Comparison of ENCODE assay signal across 8 cellular contexts in the genomic region with DNA sequence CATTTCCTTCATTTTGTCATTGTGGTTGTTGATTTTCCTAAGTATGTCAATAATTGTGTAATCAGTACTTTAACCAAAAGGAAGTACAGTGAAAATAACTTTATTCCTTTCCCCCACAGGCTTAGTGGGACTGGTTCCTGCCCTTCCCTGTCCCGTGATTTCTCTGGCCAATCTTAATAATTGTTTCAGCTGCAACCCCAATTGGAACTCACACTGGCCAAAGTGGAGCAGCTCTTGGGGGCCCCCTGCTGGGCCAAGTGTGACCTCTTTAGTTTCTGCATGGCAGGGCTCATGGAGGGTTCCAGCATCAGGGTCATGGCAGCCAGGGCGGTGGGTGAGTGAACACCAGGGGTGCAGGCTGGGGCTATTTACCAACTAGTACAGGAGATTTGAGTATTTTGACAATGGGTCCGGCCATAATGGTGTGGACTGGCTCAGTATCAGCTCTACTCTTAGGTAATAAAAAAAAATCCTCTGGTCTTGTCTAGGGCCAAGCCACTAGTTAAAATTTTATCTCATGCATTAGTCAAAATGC. TPM values are rescaled to one million over a fixed set of nuclear protein-coding genes. Genes with fewer than 3 reads are reported as not detected.
DNase-seq lines count a peak whose midpoint lies in the region; ATAC-seq, FAIRE-seq and TF ChIP-seq lines count a peak whose summit lies in the region.

No MANE protein-coding gene starts in this region.

- H4K20me1 ChIP-seq in H1 (replicated peaks in 1 of 2; ENCODE audit: control insufficient read depth in 1 of 2, insufficient read depth in 2 of 2, low read length in 2 of 2): no peaks in the 10 kb centered on the region

- POLR2A ChIA-PET in AG04450 (lab: Yijun Ruan, JAX) (interaction anchor here (0.8 kb wide), 1 partner anchor 273 kb away, joined by 3 read pairs; no protein-coding TSS in a partner anchor), H1 (lab: Charles Lee; ENCODE audit: partially characterized antibody) (interaction anchor here (0.5 to 1.5 kb wide), 2 partner anchors 27 to 32 kb away, joined by 3 to 6 read pairs; a partner anchor contains a TSS)
- POLR2A ChIA-PET in activated CD4-positive, alpha-beta memory T cell treated with anti-CD3 and anti-CD28 coated beads, Interleukin-2, amount 10 ng/mL, durations not matched to agents 7 days and 5 days (lab: Charles Lee): interaction anchor here (1.4 to 1.7 kb wide), 4 partner anchors 31 to 281 kb away, joined by 3 to 5 read pairs (median 4); a partner anchor contains a TSS

- no peak overlapping the region for H4K91ac ChIP-seq in H1 (replicated peaks; ENCODE audit: insufficient read length, low read length)

- no peak overlapping the region for H3K4me3 Mint-ChIP-seq in activated CD4-positive, alpha-beta memory T cell treated with anti-CD3 and anti-CD28 coated beads, Interleukin-2, amount 10 ng/mL, durations not matched to agents 7 days and 5 days

- TF ChIP-seq CTCF in AG04450 (IDR thresholded peaks at IDR 0.05; ENCODE audit: low read depth, low read length) (peak; percentile 92), H1 (IDR thresholded peaks at IDR 0.05; ENCODE audit: control extremely low read depth in 1 of 3, insufficient read depth in 1 of 3, low read depth in 1 of 3, low read length in 3 of 3) (peak; percentile 58 to 86 (median 75)), mucosa of descending colon (IDR thresholded peaks at IDR 0.05) (peak; percentile 55)

- H3K23me2 ChIP-seq in H1 (ENCODE audit: low read depth, low read length): no peaks in the 10 kb centered on the region

- TF ChIP-seq POLR2A in H1 (IDR thresholded peaks at IDR 0.05; ENCODE audit: control extremely low read depth in 1 of 2, low read depth in 2 of 2, low read length in 2 of 2): no peak

- no peak overlapping the region for H2BK20ac ChIP-seq in H1 (ENCODE audit: low read length)

- peaks cover 12% of the 10 kb centered on the region for H3K4me1 Mint-ChIP-seq in activated CD4-positive, alpha-beta memory T cell treated with anti-CD3 and anti-CD28 coated beads, Interleukin-2, amount 10 ng/mL, durations not matched to agents 7 days and 5 days

- no peaks in the 10 kb centered on the region for H3K79me2 ChIP-seq in H1 (ENCODE audit: control insufficient read depth in 1 of 2, insufficient read depth in 2 of 2, low read length in 2 of 2)

- no peak for TF ChIP-seq EP300 in H1 (IDR thresholded peaks at IDR 0.05; ENCODE audit: borderline replicate concordance in 1 of 2, low read depth in 2 of 2, low read length in 2 of 2)

- no peak overlapping the region for H2BK15ac ChIP-seq in H1 (ENCODE audit: low read length)

- DNase-seq in AG04450 (ENCODE audit: low read depth, low spot score) (peak; percentile 30), NCI-H82 (lab: John Stamatoyannopoulos, UW) (peak; percentile 83), H1 (ENCODE audit: low read depth in 1 of 2, low spot score in 2 of 2) (peak in 1 of 2 experiments; percentile 92), mucosa of descending colon (peak; percentile 74 to 87 (median 85))
- peak; percentile 83 for DNase-seq in activated CD4-positive, alpha-beta memory T cell treated with anti-CD3 and anti-CD28 coated beads, Interleukin-2, amount 10 ng/mL, durations not matched to agents 7 days and 5 days
- peak; percentile 42 to 57 for DNase-seq in stimulated activated CD8-positive, alpha-beta memory T cell treated with anti-CD3 and anti-CD28 coated beads, Interleukin-4, amount 100 ng/mL, for 4 hours (ENCODE audit: low read depth in 2 of 2, low spot score in 1 of 2)

- H2BK120ac ChIP-seq in H1 (replicated peaks; ENCODE audit: low read depth, low read length): no peak overlapping the region

- no peak overlapping the region for H3K18ac ChIP-seq in H1 (ENCODE audit: extremely low read depth, low read length)

- peaks cover 12% of the 10 kb centered on the region for H3K27me3 Mint-ChIP-seq in activated CD4-positive, alpha-beta memory T cell treated with anti-CD3 and anti-CD28 coated beads, Interleukin-2, amount 10 ng/mL, durations not matched to agents 7 days and 5 days

- no peak overlapping the region for H3K4me3 ChIP-seq in AG04450 (ENCODE audit: low read depth, low read length)
- no peak overlapping the region for H3K4me3 ChIP-seq in H1 (ENCODE audit: extremely low read depth in 1 of 4, insufficient read depth in 2 of 4, low read depth in 3 of 4, low read length in 4 of 4)
- H3K4me3 ChIP-seq in mucosa of descending colon: no peak overlapping the region

- CTCF ChIA-PET in AG04450 (lab: Charles Lee): interaction anchor here (0.5 to 9.2 kb wide), 77 partner anchors 7 to 1360 kb away, joined by 3 to 328 read pairs (median 4); a partner anchor contains a TSS
- CTCF ChIA-PET in activated CD4-positive, alpha-beta memory T cell treated with anti-CD3 and anti-CD28 coated beads, Interleukin-2, amount 10 ng/mL, durations not matched to agents 7 days and 5 days (lab: Charles Lee): interaction anchor here (0.6 to 6.7 kb wide), 39 partner anchors 9 to 518 kb away, joined by 3 to 86 read pairs (median 4); a partner anchor contains a TSS
- CTCF ChIA-PET in H1 (lab: Charles Lee; ENCODE audit: partially characterized antibody): interaction anchor here (0.5 to 8.1 kb wide), 52 partner anchors 8 to 387 kb away, joined by 3 to 84 read pairs (median 5); a partner anchor contains a TSS

- no peak overlapping the region for H4K5ac ChIP-seq in H1 (ENCODE audit: insufficient read length, low read depth, low read length)

- no peaks in the 10 kb centered on the region for H3K36me3 ChIP-seq in H1 (ENCODE audit: control insufficient read depth in 2 of 4, insufficient read depth in 4 of 4, low read length in 3 of 4)
- H3K36me3 ChIP-seq in mucosa of descending colon (ENCODE audit: low read depth): no peaks in the 10 kb centered on the region

- no peak overlapping the region for H2AK5ac ChIP-seq in H1 (ENCODE audit: low read depth, low read length)

- H4K8ac ChIP-seq in H1 (ENCODE audit: extremely low read depth, insufficient read depth, low read length): no peak overlapping the region

- H2AFZ ChIP-seq in H1 (ENCODE audit: low read length): no peak overlapping the region

- H3K9me3 Mint-ChIP-seq in activated CD4-positive, alpha-beta memory T cell treated with anti-CD3 and anti-CD28 coated beads, Interleukin-2, amount 10 ng/mL, durations not matched to agents 7 days and 5 days: no peaks in the 10 kb centered on the region

- no peaks in the 10 kb centered on the region for H3K36me3 Mint-ChIP-seq in activated CD4-positive, alpha-beta memory T cell treated with anti-CD3 and anti-CD28 coated beads, Interleukin-2, amount 10 ng/mL, durations not matched to agents 7 days and 5 days (ENCODE audit: low read depth)

- no peak overlapping the region for H3K4ac ChIP-seq in H1 (replicated peaks; ENCODE audit: insufficient read length, low read depth, low read length)

- H3K9me3 ChIP-seq in AG04450 (ENCODE audit: control insufficient read depth, insufficient read depth, low read length): no peaks in the 10 kb centered on the region; the same call in 1 of the 2 replicates
- H3K9me3 ChIP-seq in H1 (ENCODE audit: insufficient read depth in 2 of 2, low read depth in 1 of 2, low read length in 1 of 2): no peaks in the 10 kb centered on the region; a peak in 1 of 4 replicates
- H3K9me3 ChIP-seq in mucosa of descending colon: no peaks in the 10 kb centered on the region

- H3K56ac ChIP-seq in H1 (replicated peaks; ENCODE audit: insufficient read length, low read depth, low read length): no peak overlapping the region

- peak; percentile 80 to 87 for TF ChIP-seq RAD21 in H1 (IDR thresholded peaks at IDR 0.05 in 1 of 2, conservative IDR thresholded peaks at IDR 0.05 in 1 of 2; ENCODE audit: low read depth in 2 of 2, low read length in 2 of 2)

- no peaks in the 10 kb centered on the region for H3K27me3 ChIP-seq in AG04450 (ENCODE audit: control insufficient read depth, insufficient read depth, low read length)
- no peaks in the 10 kb centered on the region for H3K27me3 ChIP-seq in H1 (replicated peaks in 1 of 4; ENCODE audit: control insufficient read depth in 3 of 4, extremely low read depth in 1 of 4, insufficient read depth in 3 of 4, low read length in 3 of 4)

- WGBS in H1 (ENCODE audit: extremely low coverage in 1 of 2, insufficient coverage in 1 of 2, insufficient read length in 1 of 2, insufficient replicate concordance in 2 of 2, low coverage in 1 of 2, low lambda C conversion rate in 2 of 2, missing lambda C conversion rate in 1 of 2), 2 experiments: 76% methylated on average over 3 of the region's 3 CpGs; no CpG with 5 or more reads in 1 of the 2 experiments

- no peaks in the 10 kb centered on the region for H3K79me1 ChIP-seq in H1 (ENCODE audit: low read depth, low read length)

- H3K27ac Mint-ChIP-seq in activated CD4-positive, alpha-beta memory T cell treated with anti-CD3 and anti-CD28 coated beads, Interleukin-2, amount 10 ng/mL, durations not matched to agents 7 days and 5 days: no peak overlapping the region

- H3K14ac ChIP-seq in H1 (ENCODE audit: insufficient read length): no peak overlapping the region

- no peak overlapping the region for H3K27ac ChIP-seq in AG04450 (ENCODE audit: low read depth, low read length)
- H3K27ac ChIP-seq in H1 (ENCODE audit: low read depth, low read length): no peak overlapping the region

- no peak overlapping the region for H2BK5ac ChIP-seq in H1 (ENCODE audit: low read depth, low read length)

- H3K4me1 ChIP-seq in H1 (replicated peaks in 1 of 4; ENCODE audit: control insufficient read depth in 3 of 4, insufficient read depth in 4 of 4, low read length in 3 of 4): no peaks in the 10 kb centered on the region
- H3K4me1 ChIP-seq in mucosa of descending colon (ENCODE audit: low read depth): no peaks in the 10 kb centered on the region

- H3K4me2 ChIP-seq in H1 (ENCODE audit: insufficient read depth in 1 of 2, low read depth in 2 of 2, low read length in 2 of 2): no peak overlapping the region

- H3K23ac ChIP-seq in H1 (ENCODE audit: insufficient read length): no peak overlapping the region

- ATAC-seq in GM18867 (IDR thresholded peaks at IDR 0.05; ENCODE audit: unreplicated experiment): peak; percentile 80
- peak; percentile 78 for ATAC-seq in HG03342 (IDR thresholded peaks at IDR 0.05; ENCODE audit: unreplicated experiment)
- ATAC-seq in mucosa of descending colon: peak; percentile 92

- H3K9ac ChIP-seq in H1 (replicated peaks in 1 of 4; ENCODE audit: extremely low read depth in 1 of 4, low read depth in 3 of 4, low read length in 3 of 4): no peak overlapping the region

- intact Hi-C loops in mucosa of descending colon (cut with DNase I, micrococcal nuclease): no loop called here

- no peak overlapping the region for H2BK12ac ChIP-seq in H1 (ENCODE audit: low read depth, low read length)

- FAIRE-seq in H1 (lab: Jason Lieb, UNC): no peak

RNA-seq across cellular contexts. Expression of a gene that starts 31.7 kb away (rescaled TPM):
- polyA plus RNA-seq in AG04450 (2011; rRNA removed) (63.1 and 74.1 TPM in 2 replicates), H1 (2011; rRNA removed) (18.4 and 48.6 TPM in 2 replicates)
- polyA minus RNA-seq in AG04450 (2011; rRNA and poly(A)+ RNA removed): 8.6 and 16.9 TPM in 2 replicates
- total RNA-seq in activated CD4-positive, alpha-beta memory T cell treated with anti-CD3 and anti-CD28 coated beads, Interleukin-2, amount 10 ng/mL, durations not matched to agents 7 days and 5 days: 100 to 1,000 TPM; 108 to 111 TPM
- total RNA-seq in H1 (2021; fragmentation: NEBNext Ultra II Directional; extraction: Animal tissue kit (Norgen Biotek cat#: 25700)): 229 and 231 TPM in 2 replicates
- polyA plus RNA-seq in H1 (2011; cell fraction: cytosol; rRNA removed): 54.2 TPM
- 10.0 TPM for polyA plus RNA-seq in H1 (2011; cell fraction: nucleus; rRNA removed)
- polyA plus RNA-seq in H1 (2012, experiment 1 of 2): 113 to 197 TPM (median 125 TPM) in 4 replicates
- polyA plus RNA-seq in H1 (2012, experiment 2 of 2): 13.9 TPM
- polyA plus RNA-seq in H1 (2013, experiment 1 of 2): 182 TPM
- polyA plus RNA-seq in H1 (2013, experiment 2 of 2): 197 TPM
- 13.4 and 27.5 TPM in 2 replicates for polyA minus RNA-seq in H1 (2011; rRNA and poly(A)+ RNA removed)
- polyA minus RNA-seq in H1 (2011; cell fraction: cytosol; rRNA and poly(A)+ RNA removed): 41.8 TPM
- polyA minus RNA-seq in H1 (2011; cell fraction: nucleus; rRNA and poly(A)+ RNA removed): 33.4 TPM
- 100 to 1,000 TPM; 219 to 360 (median 339) TPM for total RNA-seq in mucosa of descending colon
